Comparison of ENCODE assay signal across 20 cellular contexts in genomic region chr1:68919070-68919469, GRCh38.
"Had no signal": no experiment of that assay in that cellular context is flagged by ENCODE, and none has a peak within 500 bp of the region (broad histone marks: within the 10 kb centered on the region; RNA-seq: fewer than 3 reads in every experiment).

No MANE protein-coding gene starts in this region.

- H3K4me3 ChIP-seq: cardiac muscle cell, lung, tibial nerve, uterus had no signal

- DNase-seq: activated CD4-positive, alpha-beta T cell treated with anti-CD3 and anti-CD28 coated beads, Interleukin-2, amount 10 ng/mL, durations not matched to agents 7 days and 5 days; activated CD8-positive, alpha-beta memory T cell treated with anti-CD3 and anti-CD28 coated beads for 24 hours; activated CD8-positive, alpha-beta memory T cell treated with anti-CD3 and anti-CD28 coated beads, Interleukin-2, amount 50 U/mL, for 48 hours; activated effector memory CD4-positive, alpha-beta T cell treated with Interleukin-2 at 50 U/mL for 16 hours; activated naive CD4-positive, alpha-beta T cell treated with anti-CD3 and anti-CD28 coated beads, Interleukin-2, amount 10 ng/mL, durations not matched to agents 7 days and 5 days; activated naive CD8-positive, alpha-beta T cell treated with anti-CD3 and anti-CD28 coated beads, Interleukin-2, amount 50 U/mL, for 24 hours; activated T-cell treated with anti-CD3 and anti-CD28 coated beads, Interleukin-2, amount 50 U/mL, for 48 hours; anterior cingulate cortex; effector memory CD8-positive, alpha-beta T cell; glutamatergic neuron; hippocampal formation; islet precursor cell; midbrain; stimulated activated CD8-positive, alpha-beta memory T cell treated with anti-CD3 and anti-CD28 coated beads, Interleukin-4, amount 100 ng/mL, for 48 hours; stimulated activated naive CD4-positive, alpha-beta T cell; uterus had no signal

- ATAC-seq: activated naive CD8-positive, alpha-beta T cell treated with anti-CD3 and anti-CD28 coated beads, Interleukin-2, amount 50 U/mL, for 24 hours; effector memory CD8-positive, alpha-beta T cell; foreskin keratinocyte had no signal
